Comparison of ENCODE assay signal across 24 cellular contexts in the genomic region with DNA sequence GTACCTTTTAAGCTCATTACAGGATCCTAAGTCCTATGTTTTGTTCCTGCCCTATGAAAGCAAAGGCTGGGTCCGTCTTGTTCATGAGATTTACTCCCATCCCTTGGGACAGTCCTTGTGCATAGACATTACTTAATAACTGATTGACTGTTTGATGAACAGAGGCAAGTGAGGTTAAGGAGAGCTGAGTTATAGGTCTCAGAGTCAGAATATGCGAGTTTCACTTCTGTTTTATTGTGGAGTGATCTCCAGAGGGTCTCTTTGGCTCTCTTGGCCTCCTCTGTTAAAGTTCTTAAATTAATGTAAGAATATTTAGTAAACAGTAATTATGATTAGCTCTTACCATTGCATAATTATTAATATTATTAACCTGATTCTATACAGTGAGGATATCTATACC. TPM values are rescaled to one million over a fixed set of nuclear protein-coding genes. Genes with fewer than 3 reads are reported as not detected.
"Had no signal": no experiment of that assay in that cellular context is flagged by ENCODE, and none has a peak within 500 bp of the region (broad histone marks: within the 10 kb centered on the region; RNA-seq: fewer than 3 reads in every experiment).

No MANE protein-coding gene starts in this region.

- ATAC-seq: Panc1, PC-3, Right ventricle myocardium inferior, SK-N-SH treated with all-trans-retinoic acid at 6 μM for 48 hours had no signal

- H3K27me3 ChIP-seq: SJCRH30 had no signal

- H3K36me3 ChIP-seq: SJCRH30 had no signal

- H3K4me1 ChIP-seq: SJCRH30 had no signal

- DNase-seq: KBM-7; NCI-H1092 treated with DMSO at 0.1 percent for 48 hours; NCI-H1436; NCI-H187; NCI-H2029; NCI-H2081 treated with DMSO at 0.1 percent for 48 hours; NCI-H2171; NCI-H226; NCI-H446; NCI-H510A; NCI-H524 treated with DMSO at 0.1 percent for 48 hours; NCI-H69; NK-92 treated with Interleukin-12 subunit alpha and Interleukin-12 subunit beta, amount 100 ng/mL, for 24 hours; PC-3; SHP77 treated with DMSO at 0.1 percent for 48 hours; SJCRH30; T-helper 1 cell had no signal

- H3K27ac ChIP-seq: SJCRH30 had no signal

- H3K9me3 ChIP-seq: SJCRH30 had no signal

- H3K4me3 ChIP-seq: SJCRH30 had no signal

RNA-seq across cellular contexts. Expression of a gene that starts 52.6 kb away (rescaled TPM):
- total RNA-seq: HT-29, MCF 10A, OCI-LY7, SJCRH30 had no signal

RNA-seq across cellular contexts. Expression of a gene that starts 58.8 kb away (rescaled TPM):
- total RNA-seq: HT-29, LHCN-M2, MCF 10A, OCI-LY7, PC-3, SJCRH30 had no signal
